ENCODE assay signal across 1 cellular context in the genomic region with DNA sequence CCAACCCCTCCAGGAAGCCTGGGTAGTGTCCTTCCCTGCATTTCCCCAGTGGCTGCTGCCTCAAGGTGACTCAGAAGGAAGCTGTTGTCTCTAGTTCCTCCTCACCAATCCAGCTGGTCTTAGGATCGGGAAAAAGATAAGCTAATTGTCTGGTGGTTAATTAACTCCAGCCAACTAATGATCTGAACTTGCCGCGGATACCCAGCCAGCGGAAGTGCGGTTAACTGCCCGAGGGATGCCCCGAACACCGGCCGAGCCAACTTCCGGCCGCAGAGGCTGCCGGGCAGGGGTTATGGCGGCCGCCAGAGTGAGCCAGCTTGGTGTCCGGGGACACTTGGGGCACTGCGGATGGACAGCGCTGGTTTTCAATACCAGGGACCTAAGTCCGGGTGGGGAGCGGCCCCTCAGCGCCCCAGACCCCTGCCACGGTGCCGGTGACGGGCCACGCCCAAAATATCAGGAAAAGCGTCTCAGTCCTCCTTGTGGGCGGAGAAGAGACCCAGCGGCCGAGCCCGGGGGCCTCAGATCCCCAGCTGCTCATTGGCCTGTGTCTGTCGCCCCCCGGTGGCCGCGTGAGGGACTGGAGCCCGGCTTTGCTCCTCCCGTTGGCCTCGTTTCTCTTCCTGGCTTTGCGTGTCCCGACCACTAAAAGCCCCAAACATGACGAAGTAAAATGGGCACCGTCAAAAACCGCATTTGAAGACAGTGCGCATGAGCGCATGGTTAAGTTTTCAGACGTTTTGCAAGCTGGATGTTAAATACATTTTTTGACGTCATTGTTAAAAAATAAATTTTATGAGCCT.
A peak's percentile ranks its signal among the peaks of the same experiment; 100 is the strongest.
TF ChIP-seq lines count a peak whose summit lies in the region.

No MANE protein-coding gene starts in this region.

TF ChIP-seq in HepG2, 621 proteins besides CTCF, POLR2A, EP300 and RAD21 (continued from another document and continues in another):
- TF ChIP-seq SNAPC4 (CRISPR knock-in tag; IDR thresholded peaks at IDR 0.05) (peak; percentile 81), ZNF512B (CRISPR knock-in tag; IDR thresholded peaks at IDR 0.05; ENCODE audit: borderline replicate concordance) (no peak), ZNF124 (CRISPR knock-in tag; IDR thresholded peaks at IDR 0.05) (peak; percentile 77; the same call in 1 of the 2 replicates), REL (CRISPR knock-in tag; conservative IDR thresholded peaks at IDR 0.05) (no peak), KDM6A (CRISPR knock-in tag; IDR thresholded peaks at IDR 0.05; ENCODE audit: low read depth) (peak; percentile 24; the same call in 1 of the 2 replicates), ZHX1 (CRISPR knock-in tag; IDR thresholded peaks at IDR 0.05; ENCODE audit: low read depth) (no peak), TBP (CRISPR knock-in tag; IDR thresholded peaks at IDR 0.05) (no peak), ZNF468 (CRISPR knock-in tag; IDR thresholded peaks at IDR 0.05) (no peak), ZNF230 (CRISPR knock-in tag; IDR thresholded peaks at IDR 0.05) (0 out of 2 replicates have a peak, but pooled peaks have one; percentile 38), MIER3 (CRISPR knock-in tag; IDR thresholded peaks at IDR 0.05; ENCODE audit: borderline replicate concordance) (no peak), ZNF431 (CRISPR knock-in tag; IDR thresholded peaks at IDR 0.05; ENCODE audit: borderline replicate concordance, low read depth) (no peak), KLF13 (CRISPR knock-in tag; IDR thresholded peaks at IDR 0.05) (no peak), ZNF335 (CRISPR knock-in tag; IDR thresholded peaks at IDR 0.05) (peak; percentile 84), NR2F6 (IDR thresholded peaks at IDR 0.05) (no peak), NR2F6 (CRISPR knock-in tag; IDR thresholded peaks at IDR 0.05) (peak; percentile 43; the same call in 1 of the 2 replicates), ZBTB21 (CRISPR knock-in tag; IDR thresholded peaks at IDR 0.05) (peak; percentile 73; the same call in 1 of the 2 replicates)
- TF ChIP-seq, protein P1, sequence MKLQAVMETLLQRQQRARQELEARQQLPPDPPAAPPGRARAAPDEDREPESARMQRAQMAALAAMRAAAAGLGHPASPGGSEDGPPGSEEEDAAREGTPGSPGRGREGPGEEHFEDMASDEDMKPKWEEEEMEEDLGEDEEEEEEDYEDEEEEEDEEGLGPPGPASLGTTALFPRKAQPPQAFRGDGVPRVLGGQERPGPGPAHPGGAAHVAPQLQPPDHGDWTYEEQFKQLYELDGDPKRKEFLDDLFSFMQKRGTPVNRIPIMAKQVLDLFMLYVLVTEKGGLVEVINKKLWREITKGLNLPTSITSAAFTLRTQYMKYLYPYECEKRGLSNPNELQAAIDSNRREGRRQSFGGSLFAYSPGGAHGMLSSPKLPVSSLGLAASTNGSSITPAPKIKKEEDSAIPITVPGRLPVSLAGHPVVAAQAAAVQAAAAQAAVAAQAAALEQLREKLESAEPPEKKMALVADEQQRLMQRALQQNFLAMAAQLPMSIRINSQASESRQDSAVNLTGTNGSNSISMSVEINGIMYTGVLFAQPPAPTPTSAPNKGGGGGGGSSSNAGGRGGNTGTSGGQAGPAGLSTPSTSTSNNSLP (IDR thresholded peaks at IDR 0.05; ENCODE audit: low read depth, low read length), result no peak
- TF ChIP-seq, protein P2, sequence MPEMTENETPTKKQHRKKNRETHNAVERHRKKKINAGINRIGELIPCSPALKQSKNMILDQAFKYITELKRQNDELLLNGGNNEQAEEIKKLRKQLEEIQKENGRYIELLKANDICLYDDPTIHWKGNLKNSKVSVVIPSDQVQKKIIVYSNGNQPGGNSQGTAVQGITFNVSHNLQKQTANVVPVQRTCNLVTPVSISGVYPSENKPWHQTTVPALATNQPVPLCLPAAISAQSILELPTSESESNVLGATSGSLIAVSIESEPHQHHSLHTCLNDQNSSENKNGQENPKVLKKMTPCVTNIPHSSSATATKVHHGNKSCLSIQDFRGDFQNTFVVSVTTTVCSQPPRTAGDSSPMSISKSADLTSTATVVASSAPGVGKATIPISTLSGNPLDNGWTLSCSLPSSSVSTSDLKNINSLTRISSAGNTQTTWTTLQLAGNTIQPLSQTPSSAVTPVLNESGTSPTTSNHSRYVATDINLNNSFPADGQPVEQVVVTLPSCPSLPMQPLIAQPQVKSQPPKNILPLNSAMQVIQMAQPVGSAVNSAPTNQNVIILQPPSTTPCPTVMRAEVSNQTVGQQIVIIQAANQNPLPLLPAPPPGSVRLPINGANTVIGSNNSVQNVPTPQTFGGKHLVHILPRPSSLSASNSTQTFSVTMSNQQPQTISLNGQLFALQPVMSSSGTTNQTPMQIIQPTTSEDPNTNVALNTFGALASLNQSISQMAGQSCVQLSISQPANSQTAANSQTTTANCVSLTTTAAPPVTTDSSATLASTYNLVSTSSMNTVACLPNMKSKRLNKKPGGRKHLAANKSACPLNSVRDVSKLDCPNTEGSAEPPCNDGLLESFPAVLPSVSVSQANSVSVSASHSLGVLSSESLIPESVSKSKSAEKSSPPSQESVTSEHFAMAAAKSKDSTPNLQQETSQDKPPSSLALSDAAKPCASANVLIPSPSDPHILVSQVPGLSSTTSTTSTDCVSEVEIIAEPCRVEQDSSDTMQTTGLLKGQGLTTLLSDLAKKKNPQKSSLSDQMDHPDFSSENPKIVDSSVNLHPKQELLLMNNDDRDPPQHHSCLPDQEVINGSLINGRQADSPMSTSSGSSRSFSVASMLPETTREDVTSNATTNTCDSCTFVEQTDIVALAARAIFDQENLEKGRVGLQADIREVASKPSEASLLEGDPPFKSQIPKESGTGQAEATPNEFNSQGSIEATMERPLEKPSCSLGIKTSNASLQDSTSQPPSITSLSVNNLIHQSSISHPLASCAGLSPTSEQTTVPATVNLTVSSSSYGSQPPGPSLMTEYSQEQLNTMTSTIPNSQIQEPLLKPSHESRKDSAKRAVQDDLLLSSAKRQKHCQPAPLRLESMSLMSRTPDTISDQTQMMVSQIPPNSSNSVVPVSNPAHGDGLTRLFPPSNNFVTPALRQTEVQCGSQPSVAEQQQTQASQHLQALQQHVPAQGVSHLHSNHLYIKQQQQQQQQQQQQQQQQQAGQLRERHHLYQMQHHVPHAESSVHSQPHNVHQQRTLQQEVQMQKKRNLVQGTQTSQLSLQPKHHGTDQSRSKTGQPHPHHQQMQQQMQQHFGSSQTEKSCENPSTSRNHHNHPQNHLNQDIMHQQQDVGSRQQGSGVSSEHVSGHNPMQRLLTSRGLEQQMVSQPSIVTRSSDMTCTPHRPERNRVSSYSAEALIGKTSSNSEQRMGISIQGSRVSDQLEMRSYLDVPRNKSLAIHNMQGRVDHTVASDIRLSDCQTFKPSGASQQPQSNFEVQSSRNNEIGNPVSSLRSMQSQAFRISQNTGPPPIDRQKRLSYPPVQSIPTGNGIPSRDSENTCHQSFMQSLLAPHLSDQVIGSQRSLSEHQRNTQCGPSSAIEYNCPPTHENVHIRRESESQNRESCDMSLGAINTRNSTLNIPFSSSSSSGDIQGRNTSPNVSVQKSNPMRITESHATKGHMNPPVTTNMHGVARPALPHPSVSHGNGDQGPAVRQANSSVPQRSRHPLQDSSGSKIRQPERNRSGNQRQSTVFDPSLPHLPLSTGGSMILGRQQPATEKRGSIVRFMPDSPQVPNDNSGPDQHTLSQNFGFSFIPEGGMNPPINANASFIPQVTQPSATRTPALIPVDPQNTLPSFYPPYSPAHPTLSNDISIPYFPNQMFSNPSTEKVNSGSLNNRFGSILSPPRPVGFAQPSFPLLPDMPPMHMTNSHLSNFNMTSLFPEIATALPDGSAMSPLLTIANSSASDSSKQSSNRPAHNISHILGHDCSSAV (CRISPR knock-in tag; IDR thresholded peaks at IDR 0.05; ENCODE audit: borderline replicate concordance), result peak; percentile 80; the same call in 1 of the 2 replicates
- TF ChIP-seq, protein P3, sequence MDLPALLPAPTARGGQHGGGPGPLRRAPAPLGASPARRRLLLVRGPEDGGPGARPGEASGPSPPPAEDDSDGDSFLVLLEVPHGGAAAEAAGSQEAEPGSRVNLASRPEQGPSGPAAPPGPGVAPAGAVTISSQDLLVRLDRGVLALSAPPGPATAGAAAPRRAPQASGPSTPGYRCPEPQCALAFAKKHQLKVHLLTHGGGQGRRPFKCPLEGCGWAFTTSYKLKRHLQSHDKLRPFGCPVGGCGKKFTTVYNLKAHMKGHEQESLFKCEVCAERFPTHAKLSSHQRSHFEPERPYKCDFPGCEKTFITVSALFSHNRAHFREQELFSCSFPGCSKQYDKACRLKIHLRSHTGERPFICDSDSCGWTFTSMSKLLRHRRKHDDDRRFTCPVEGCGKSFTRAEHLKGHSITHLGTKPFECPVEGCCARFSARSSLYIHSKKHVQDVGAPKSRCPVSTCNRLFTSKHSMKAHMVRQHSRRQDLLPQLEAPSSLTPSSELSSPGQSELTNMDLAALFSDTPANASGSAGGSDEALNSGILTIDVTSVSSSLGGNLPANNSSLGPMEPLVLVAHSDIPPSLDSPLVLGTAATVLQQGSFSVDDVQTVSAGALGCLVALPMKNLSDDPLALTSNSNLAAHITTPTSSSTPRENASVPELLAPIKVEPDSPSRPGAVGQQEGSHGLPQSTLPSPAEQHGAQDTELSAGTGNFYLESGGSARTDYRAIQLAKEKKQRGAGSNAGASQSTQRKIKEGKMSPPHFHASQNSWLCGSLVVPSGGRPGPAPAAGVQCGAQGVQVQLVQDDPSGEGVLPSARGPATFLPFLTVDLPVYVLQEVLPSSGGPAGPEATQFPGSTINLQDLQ (CRISPR knock-in tag; IDR thresholded peaks at IDR 0.05), result no peak
- TF ChIP-seq, protein P4, sequence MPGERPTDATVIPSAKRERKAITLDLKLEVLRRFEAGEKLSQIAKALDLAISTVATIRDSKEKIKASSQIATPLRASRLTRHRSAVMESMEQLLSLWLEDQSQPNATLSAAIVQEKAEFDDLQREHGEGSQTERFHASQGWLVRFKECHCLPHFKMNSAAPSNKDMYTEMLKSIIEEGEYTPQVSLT (CRISPR knock-in tag; IDR thresholded peaks at IDR 0.05; ENCODE audit: borderline replicate concordance, low read depth), result no peak
